24 cellular contexts compared by ENCODE assay signal in genomic region chr2:71576541-71576940, GRCh38.
DNase-seq lines count a peak whose midpoint lies in the region; ATAC-seq lines count a peak whose summit lies in the region.
"Had no signal": no experiment of that assay in that cellular context is flagged by ENCODE, and none has a peak within 500 bp of the region (broad histone marks: within the 10 kb centered on the region; RNA-seq: fewer than 3 reads in every experiment).

No MANE protein-coding gene starts in this region.

- intact Hi-C loops in Right ventricle myocardium superior (cut with DNase I): no loop called here
- intact Hi-C loops in activated naive CD4-positive, alpha-beta T cell treated with anti-CD3 and anti-CD28 coated beads for 36 hours (cut with micrococcal nuclease): no loop called here

- peak overlapping the region; percentile 98 for H3K27ac ChIP-seq in substantia nigra (ENCODE audit: low read depth, low read length, poor library complexity, severe bottlenecking)
- H3K27ac ChIP-seq in mesendoderm (ENCODE audit: low read depth, low read length): no peak overlapping the region
- H3K27ac ChIP-seq: BLaER1 treated with 17β-estradiol and CSF1 and Interleukin-3, amounts not matched to agents 10 nM and 100 nM; KMS-11; neutrophil had no signal

- CTCF ChIA-PET in activated naive CD4-positive, alpha-beta T cell treated with anti-CD3 and anti-CD28 coated beads for 36 hours (lab: Charles Lee): interaction anchor here (1.2 kb wide), 1 partner anchor 33 kb away, joined by 4 read pairs; no protein-coding TSS in a partner anchor

- no peaks in the 10 kb centered on the region for H3K79me1 ChIP-seq in mesendoderm (ENCODE audit: low read length)

- H2AK5ac ChIP-seq in mesendoderm (ENCODE audit: low read length): no peak overlapping the region

- H3K36me3 ChIP-seq in mesendoderm (ENCODE audit: control insufficient read depth, insufficient read depth, low read length): no peaks in the 10 kb centered on the region

- H3K4me3 Mint-ChIP-seq in activated naive CD4-positive, alpha-beta T cell treated with anti-CD3 and anti-CD28 coated beads for 36 hours: no peak overlapping the region
- H3K4me3 Mint-ChIP-seq: activated CD4-positive, alpha-beta memory T cell treated with anti-CD3 and anti-CD28 coated beads for 36 hours; activated naive CD8-positive, alpha-beta T cell; activated T-helper 17 cell treated with anti-CD3 and anti-CD28 coated beads, Interleukin-2, amount 50 U/mL, for 72 hours; HFFc6 had no signal

- H3K4ac ChIP-seq in mesendoderm (ENCODE audit: low read depth, low read length): no peak overlapping the region

- no peaks in the 10 kb centered on the region for H3K4me1 ChIP-seq in mesendoderm (ENCODE audit: control insufficient read depth, low read depth, low read length)
- H3K4me1 ChIP-seq: Caco-2 had no signal

- H3K4me3 ChIP-seq in mesendoderm (ENCODE audit: low read length): no peak overlapping the region
- H3K4me3 ChIP-seq: BLaER1 treated with 17β-estradiol and CSF1 and Interleukin-3, amounts not matched to agents 10 nM and 100 nM; spleen had no signal

- H3K56ac ChIP-seq in mesendoderm (ENCODE audit: low read length): no peak overlapping the region

- no peak overlapping the region for H2BK120ac ChIP-seq in mesendoderm (ENCODE audit: low read depth, low read length)

- H3K4me2 ChIP-seq in mesendoderm (ENCODE audit: low read length): no peak overlapping the region
- H3K4me2 ChIP-seq: BLaER1 treated with 17β-estradiol and CSF1 and Interleukin-3, amounts not matched to agents 10 nM and 100 nM; KMS-11 had no signal

- no peak overlapping the region for H3K23ac ChIP-seq in mesendoderm (ENCODE audit: low read length)

- no peaks in the 10 kb centered on the region for H3K27me3 Mint-ChIP-seq in activated naive CD4-positive, alpha-beta T cell treated with anti-CD3 and anti-CD28 coated beads for 36 hours (ENCODE audit: low read depth)
- H3K27me3 Mint-ChIP-seq: activated CD4-positive, alpha-beta memory T cell treated with anti-CD3 and anti-CD28 coated beads for 36 hours; activated naive CD8-positive, alpha-beta T cell; activated T-helper 17 cell treated with anti-CD3 and anti-CD28 coated beads, Interleukin-2, amount 50 U/mL, for 72 hours had no signal

- WGBS in mesendoderm (ENCODE audit: extremely low coverage, insufficient coverage, low lambda C conversion rate): no CpG with 5 or more reads among the region's 16 CpGs

- H3K18ac ChIP-seq in mesendoderm (ENCODE audit: low read length): no peak overlapping the region

- no peak overlapping the region for H3K9ac ChIP-seq in mesendoderm (ENCODE audit: low read length)
- H3K9ac ChIP-seq: BLaER1 treated with 17β-estradiol and CSF1 and Interleukin-3, amounts not matched to agents 10 nM and 100 nM; KMS-11 had no signal

- H3K4me1 Mint-ChIP-seq in activated naive CD4-positive, alpha-beta T cell treated with anti-CD3 and anti-CD28 coated beads for 36 hours (ENCODE audit: low read depth): no peaks in the 10 kb centered on the region
- H3K4me1 Mint-ChIP-seq: activated T-helper 17 cell treated with anti-CD3 and anti-CD28 coated beads, Interleukin-2, amount 50 U/mL, for 72 hours had no signal

- H4K5ac ChIP-seq in mesendoderm (ENCODE audit: low read length): no peak overlapping the region

- DNase-seq in anterior cingulate cortex (lab: John Stamatoyannopoulos, UW) (peak in 51 of 58 donors; percentile 22 to 88 (median 60)), Right ventricle myocardium superior (peak; percentile 74), medulla oblongata (ENCODE audit: extremely low spot score) (peak; percentile 83), substantia nigra (lab: John Stamatoyannopoulos, UW) (peak in 47 of 49 donors; percentile 19 to 87 (median 65)), NCI-H2107 treated with DMSO at 0.1 percent for 48 hours (lab: John Stamatoyannopoulos, UW; ENCODE audit: unreplicated experiment) (no peak), mesendoderm (no peak)
- no peak for DNase-seq in activated naive CD4-positive, alpha-beta T cell treated with anti-CD3 and anti-CD28 coated beads for 36 hours
- DNase-seq: activated CD4-positive, alpha-beta memory T cell treated with anti-CD3 and anti-CD28 coated beads for 36 hours; Caco-2; DMS79 treated with DMSO at 0.1 percent for 48 hours; HFFc6; MM.1S; NCI-H1417; NCI-H2107; NCI-H446; retina; RPMI8226; spleen had no signal

- H2BK15ac ChIP-seq in mesendoderm (replicated peaks; ENCODE audit: low read depth): no peak overlapping the region

- no peak overlapping the region for H2BK5ac ChIP-seq in mesendoderm (ENCODE audit: low read length)

- no peak overlapping the region for H3K27ac Mint-ChIP-seq in activated naive CD4-positive, alpha-beta T cell treated with anti-CD3 and anti-CD28 coated beads for 36 hours
- H3K27ac Mint-ChIP-seq: activated CD4-positive, alpha-beta memory T cell treated with anti-CD3 and anti-CD28 coated beads for 36 hours; activated naive CD8-positive, alpha-beta T cell; activated T-helper 17 cell treated with anti-CD3 and anti-CD28 coated beads, Interleukin-2, amount 50 U/mL, for 72 hours; HFFc6 had no signal

- no peak overlapping the region for H4K8ac ChIP-seq in mesendoderm (ENCODE audit: low read depth, low read length)

- no peaks in the 10 kb centered on the region for H3K79me2 ChIP-seq in mesendoderm (ENCODE audit: control insufficient read depth, insufficient read depth, low read length)

- H3K9me3 Mint-ChIP-seq in activated naive CD4-positive, alpha-beta T cell treated with anti-CD3 and anti-CD28 coated beads for 36 hours: no peaks in the 10 kb centered on the region
- H3K9me3 Mint-ChIP-seq: activated CD4-positive, alpha-beta memory T cell treated with anti-CD3 and anti-CD28 coated beads for 36 hours; activated T-helper 17 cell treated with anti-CD3 and anti-CD28 coated beads, Interleukin-2, amount 50 U/mL, for 72 hours; HFFc6 had no signal

- ATAC-seq in Right ventricle myocardium superior (ENCODE audit: poor library complexity): peak; percentile 8
- ATAC-seq in GM21526 (IDR thresholded peaks at IDR 0.05; ENCODE audit: low FRiP score, unreplicated experiment): no peak
- ATAC-seq: activated T-helper 17 cell treated with anti-CD3 and anti-CD28 coated beads, Interleukin-2, amount 50 U/mL, for 72 hours had no signal

- no peaks in the 10 kb centered on the region for H3K36me3 Mint-ChIP-seq in activated naive CD4-positive, alpha-beta T cell treated with anti-CD3 and anti-CD28 coated beads for 36 hours (ENCODE audit: low read depth)
- H3K36me3 Mint-ChIP-seq: activated CD4-positive, alpha-beta memory T cell treated with anti-CD3 and anti-CD28 coated beads for 36 hours; activated naive CD8-positive, alpha-beta T cell had no signal

- no peaks in the 10 kb centered on the region for H3K27me3 ChIP-seq in mesendoderm (ENCODE audit: insufficient read depth, low read length, poor library complexity)
- H3K27me3 ChIP-seq: BLaER1 treated with 17β-estradiol and CSF1 and Interleukin-3, amounts not matched to agents 10 nM and 100 nM; neutrophil; spleen had no signal

Comparison
In these comparisons a context has a peak if more than half of its experiments do, and no peak if none do; other contexts are left out.
1. DNase-seq: peak in anterior cingulate cortex (51 of 58), Right ventricle myocardium superior (single experiment), medulla oblongata (single experiment) and substantia nigra (47 of 49); none in activated naive CD4-positive, alpha-beta T cell treated with anti-CD3 and anti-CD28 coated beads for 36 hours (single experiment), NCI-H2107 treated with DMSO at 0.1 percent for 48 hours (single experiment) and mesendoderm (single experiment).